In genomic region chr5:158531899-158532298, GRCh38 we compare ENCODE assay signal across 28 cellular contexts.
"Had no signal": no experiment of that assay in that cellular context is flagged by ENCODE, and none has a peak within 500 bp of the region (broad histone marks: within the 10 kb centered on the region; RNA-seq: fewer than 3 reads in every experiment).

No MANE protein-coding gene starts in this region.

- H3K4me3 Mint-ChIP-seq: activated CD4-positive, alpha-beta T cell treated with anti-CD3 and anti-CD28 coated beads for 36 hours; activated CD8-positive, alpha-beta T cell treated with anti-CD3 and anti-CD28 coated beads for 36 hours; activated naive CD4-positive, alpha-beta T cell treated with anti-CD3 and anti-CD28 coated beads, Interleukin-2, amount 10 ng/mL, durations not matched to agents 7 days and 5 days; activated naive CD8-positive, alpha-beta T cell treated with anti-CD3 and anti-CD28 coated beads, Interleukin-2, amount 10 ng/mL, durations not matched to agents 7 days and 5 days; activated T-cell treated with anti-CD3 and anti-CD28 coated beads, Interleukin-2, amount 50 U/mL, for 4 hours; central memory CD8-positive, alpha-beta T cell; effector memory CD8-positive, alpha-beta T cell had no signal

- H3K9me3 Mint-ChIP-seq: activated CD8-positive, alpha-beta T cell treated with anti-CD3 and anti-CD28 coated beads for 36 hours; activated naive CD4-positive, alpha-beta T cell treated with anti-CD3 and anti-CD28 coated beads, Interleukin-2, amount 10 ng/mL, durations not matched to agents 7 days and 5 days; activated naive CD4-positive, alpha-beta T cell treated with anti-CD3 and anti-CD28 coated beads, Interleukin-2, amount 50 U/mL, for 72 hours; activated naive CD8-positive, alpha-beta T cell treated with anti-CD3 and anti-CD28 coated beads, Interleukin-2, amount 10 ng/mL, durations not matched to agents 7 days and 5 days; activated T-cell treated with anti-CD3 and anti-CD28 coated beads, Interleukin-2, amount 50 U/mL, for 4 hours; activated T-helper 2 cell treated with anti-CD3 and anti-CD28 coated beads, Interferon-gamma antibody, Interleukin-2, Interleukin-4, amounts not matched to agents 10 μg/mL and 5 μg/mL and 100 μg/mL, durations not matched to agents 14 hours and 24 hours and 36 hours; central memory CD8-positive, alpha-beta T cell had no signal

- H3K36me3 Mint-ChIP-seq: activated naive CD4-positive, alpha-beta T cell treated with anti-CD3 and anti-CD28 coated beads, Interleukin-2, amount 10 ng/mL, durations not matched to agents 7 days and 5 days; activated naive CD4-positive, alpha-beta T cell treated with anti-CD3 and anti-CD28 coated beads, Interleukin-2, amount 50 U/mL, for 72 hours; activated naive CD8-positive, alpha-beta T cell treated with anti-CD3 and anti-CD28 coated beads, Interleukin-2, amount 10 ng/mL, durations not matched to agents 7 days and 5 days had no signal

- DNase-seq: activated CD4-positive, alpha-beta T cell treated with anti-CD3 and anti-CD28 coated beads for 36 hours; activated CD4-positive, alpha-beta T cell treated with anti-CD3 and anti-CD28 coated beads, Interleukin-2, amount 50 U/mL, for 1 hour; activated CD4-positive, alpha-beta T cell treated with anti-CD3 and anti-CD28 coated beads, Interleukin-2, amount 50 U/mL, for 48 hours; activated CD4-positive, CD25-positive, alpha-beta regulatory T cell; activated CD4-positive, CD25-positive, alpha-beta regulatory T cell treated with anti-CD3 and anti-CD28 coated beads, Interleukin-2, amount 50 U/mL, for 72 hours; activated CD8-positive, alpha-beta memory T cell treated with anti-CD3 and anti-CD28 coated beads for 24 hours; activated CD8-positive, alpha-beta T cell treated with anti-CD3 and anti-CD28 coated beads for 36 hours; activated effector memory CD4-positive, alpha-beta T cell treated with anti-CD3 and anti-CD28 coated beads, Interleukin-2, amount 50 U/mL, for 16 hours; activated naive CD4-positive, alpha-beta T cell treated with anti-CD3 and anti-CD28 coated beads, Interleukin-2, amount 10 ng/mL, durations not matched to agents 7 days and 5 days; activated naive CD8-positive, alpha-beta T cell treated with anti-CD3 and anti-CD28 coated beads, Interleukin-2, amount 10 ng/mL, durations not matched to agents 7 days and 5 days; activated T-cell treated with anti-CD3 and anti-CD28 coated beads, Interleukin-2, amount 50 U/mL, for 4 hours; amniotic stem cell; anterior cingulate cortex; brain microvascular endothelial cell; cortex of kidney; dermis blood vessel endothelial cell; effector CD4-positive, alpha-beta T cell; effector memory CD8-positive, alpha-beta T cell; erythroblast; foreskin fibroblast; gastrocnemius medialis; glutamatergic neuron; heart left ventricle; T-helper 2 cell had no signal

- ATAC-seq: activated CD4-positive, alpha-beta T cell treated with anti-CD3 and anti-CD28 coated beads for 36 hours; activated CD8-positive, alpha-beta T cell treated with anti-CD3 and anti-CD28 coated beads for 36 hours; activated naive CD4-positive, alpha-beta T cell treated with anti-CD3 and anti-CD28 coated beads, Interleukin-2, amount 50 U/mL, for 72 hours; activated T-cell treated with anti-CD3 and anti-CD28 coated beads, Interleukin-2, amount 50 U/mL, for 4 hours; effector memory CD8-positive, alpha-beta T cell; gastrocnemius medialis; heart left ventricle had no signal

- H3K27me3 Mint-ChIP-seq: activated CD4-positive, alpha-beta T cell treated with anti-CD3 and anti-CD28 coated beads for 36 hours; activated CD8-positive, alpha-beta T cell treated with anti-CD3 and anti-CD28 coated beads for 36 hours; activated naive CD4-positive, alpha-beta T cell treated with anti-CD3 and anti-CD28 coated beads, Interleukin-2, amount 10 ng/mL, durations not matched to agents 7 days and 5 days; effector memory CD8-positive, alpha-beta T cell had no signal

- H3K4me3 ChIP-seq: esophagus muscularis mucosa, gastrocnemius medialis, heart left ventricle had no signal

- H3K4me1 Mint-ChIP-seq: activated CD4-positive, alpha-beta T cell treated with anti-CD3 and anti-CD28 coated beads for 36 hours; activated naive CD4-positive, alpha-beta T cell treated with anti-CD3 and anti-CD28 coated beads, Interleukin-2, amount 10 ng/mL, durations not matched to agents 7 days and 5 days; activated naive CD8-positive, alpha-beta T cell treated with anti-CD3 and anti-CD28 coated beads, Interleukin-2, amount 10 ng/mL, durations not matched to agents 7 days and 5 days; central memory CD8-positive, alpha-beta T cell had no signal

- H3K27ac Mint-ChIP-seq: activated CD4-positive, alpha-beta T cell treated with anti-CD3 and anti-CD28 coated beads for 36 hours; activated CD8-positive, alpha-beta T cell treated with anti-CD3 and anti-CD28 coated beads for 36 hours; activated naive CD4-positive, alpha-beta T cell treated with anti-CD3 and anti-CD28 coated beads, Interleukin-2, amount 10 ng/mL, durations not matched to agents 7 days and 5 days; activated naive CD8-positive, alpha-beta T cell treated with anti-CD3 and anti-CD28 coated beads, Interleukin-2, amount 10 ng/mL, durations not matched to agents 7 days and 5 days; activated T-helper 2 cell treated with anti-CD3 and anti-CD28 coated beads, Interferon-gamma antibody, Interleukin-2, Interleukin-4, amounts not matched to agents 10 μg/mL and 5 μg/mL and 100 μg/mL, durations not matched to agents 14 hours and 24 hours and 36 hours; effector memory CD8-positive, alpha-beta T cell had no signal

- H3K9me3 ChIP-seq: esophagus muscularis mucosa, gastrocnemius medialis, heart left ventricle had no signal

- H3K36me3 ChIP-seq: brain microvascular endothelial cell, esophagus muscularis mucosa, gastrocnemius medialis, heart left ventricle had no signal

- H3K27ac ChIP-seq: brain microvascular endothelial cell, esophagus muscularis mucosa, gastrocnemius medialis, heart left ventricle had no signal

- H3K4me1 ChIP-seq: esophagus muscularis mucosa, gastrocnemius medialis had no signal

- H3K27me3 ChIP-seq: brain microvascular endothelial cell, esophagus muscularis mucosa, gastrocnemius medialis, heart left ventricle had no signal
